14 cellular contexts compared by ENCODE assay signal in genomic region chr14:102909462-102909861, GRCh38.
"Had no signal": no experiment of that assay in that cellular context is flagged by ENCODE, and none has a peak within 500 bp of the region (broad histone marks: within the 10 kb centered on the region; RNA-seq: fewer than 3 reads in every experiment).

No MANE protein-coding gene starts in this region.

- H3K27me3 ChIP-seq: cardiac muscle cell, esophagus squamous epithelium had no signal

- H3K9me3 Mint-ChIP-seq: immature natural killer cell; stimulated activated naive CD8-positive, alpha-beta T cell treated with anti-CD3 and anti-CD28 coated beads, Interleukin-15, amount 100 ng/mL, for 72 hours; T-cell had no signal

- DNase-seq: activated CD4-positive, alpha-beta T cell treated with anti-CD3 and anti-CD28 coated beads for 4 hours; activated naive CD4-positive, alpha-beta T cell; activated T-cell treated with anti-CD3 and anti-CD28 coated beads, Interleukin-2, amount 50 U/mL, for 48 hours; esophagus squamous epithelium; foreskin fibroblast; glutamatergic neuron; immature natural killer cell; mammary epithelial cell; nephron progenitor cell; stimulated activated CD4-positive, alpha-beta T cell treated with anti-CD3 and anti-CD28 coated beads, Interleukin-2, amount 100 ng/mL, for 48 hours; stimulated activated naive CD8-positive, alpha-beta T cell treated with anti-CD3 and anti-CD28 coated beads, Interleukin-15, amount 100 ng/mL, for 72 hours; T-cell; T1000 had no signal

- H3K4me3 Mint-ChIP-seq: immature natural killer cell; nephron progenitor cell; stimulated activated naive CD8-positive, alpha-beta T cell treated with anti-CD3 and anti-CD28 coated beads, Interleukin-15, amount 100 ng/mL, for 72 hours; T-cell had no signal

- H3K27ac Mint-ChIP-seq: immature natural killer cell, T-cell had no signal

- H3K4me3 ChIP-seq: cardiac muscle cell, esophagus squamous epithelium had no signal

- H3K27me3 Mint-ChIP-seq: stimulated activated naive CD8-positive, alpha-beta T cell treated with anti-CD3 and anti-CD28 coated beads, Interleukin-15, amount 100 ng/mL, for 72 hours; T-cell had no signal

- H3K4me1 Mint-ChIP-seq: immature natural killer cell; stimulated activated naive CD8-positive, alpha-beta T cell treated with anti-CD3 and anti-CD28 coated beads, Interleukin-15, amount 100 ng/mL, for 72 hours; T-cell had no signal

- H3K4me1 ChIP-seq: esophagus squamous epithelium had no signal

- H3K9me3 ChIP-seq: esophagus squamous epithelium had no signal

- ATAC-seq: stimulated activated naive CD8-positive, alpha-beta T cell treated with anti-CD3 and anti-CD28 coated beads, Interleukin-15, amount 100 ng/mL, for 72 hours; T-cell had no signal

- H3K27ac ChIP-seq: cardiac muscle cell, esophagus squamous epithelium had no signal
